ENCODE assay signal across 30 cellular contexts in the genomic region with DNA sequence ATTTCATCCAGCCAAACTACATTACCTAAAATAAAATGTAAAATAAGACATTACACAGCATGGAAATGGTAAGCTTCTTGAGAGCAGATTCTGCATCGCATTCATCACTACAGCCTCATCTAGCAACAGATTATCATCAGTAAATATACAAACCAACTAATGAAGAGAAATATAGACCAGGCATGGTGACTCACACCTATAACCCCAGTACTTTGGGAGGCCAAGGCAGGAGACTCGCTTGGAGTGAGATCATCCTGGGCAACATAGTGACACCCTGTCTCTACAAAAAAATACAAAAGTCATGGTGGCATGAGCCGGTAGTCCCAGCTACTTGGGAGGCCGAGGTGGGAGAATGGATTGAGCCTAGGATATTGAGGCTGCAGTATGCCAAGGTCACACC. TPM values are rescaled to one million over a fixed set of nuclear protein-coding genes. Genes with fewer than 3 reads are reported as not detected.
DNase-seq lines count a peak whose midpoint lies in the region; ATAC-seq and TF ChIP-seq lines count a peak whose summit lies in the region.
"Had no signal": no experiment of that assay in that cellular context is flagged by ENCODE, and none has a peak within 500 bp of the region (broad histone marks: within the 10 kb centered on the region; RNA-seq: fewer than 3 reads in every experiment).

No MANE protein-coding gene starts in this region.

- POLR2A ChIA-PET in HEK293 (lab: Yijun Ruan, JAX): interaction anchor here (0.7 kb wide), 1 partner anchor 20 kb away, joined by 3 read pairs; no protein-coding TSS in a partner anchor
- POLR2A ChIA-PET in activated CD4-positive, alpha-beta memory T cell treated with anti-CD3 and anti-CD28 coated beads for 36 hours (lab: Charles Lee): interaction anchor here (0.7 kb wide), 1 partner anchor 87 kb away, joined by 3 read pairs; no protein-coding TSS in a partner anchor

- no peaks in the 10 kb centered on the region for H3K9me3 ChIP-seq in HEK293 (ENCODE audit: control insufficient read depth, insufficient read depth, low read depth, low read length)
- H3K9me3 ChIP-seq: adrenal gland, Caco-2, gastrocnemius medialis, mucosa of descending colon, Peyer's patch, psoas muscle, sigmoid colon, tibial nerve had no signal

- no peaks in the 10 kb centered on the region for H3K9me3 Mint-ChIP-seq in activated T-helper 17 cell treated with anti-CD3 and anti-CD28 coated beads, Interleukin-2, amount 50 U/mL, for 72 hours
- H3K9me3 Mint-ChIP-seq in osteocyte (ENCODE audit: unreplicated experiment): no peaks in the 10 kb centered on the region
- no peaks in the 10 kb centered on the region for H3K9me3 Mint-ChIP-seq in activated CD4-positive, alpha-beta memory T cell treated with anti-CD3 and anti-CD28 coated beads for 36 hours
- H3K9me3 Mint-ChIP-seq: activated CD4-positive, alpha-beta T cell treated with anti-CD3 and anti-CD28 coated beads, Interleukin-2, amount 10 ng/mL, durations not matched to agents 24 days and 14 days had no signal

- ATAC-seq in activated T-helper 17 cell treated with anti-CD3 and anti-CD28 coated beads, Interleukin-2, amount 50 U/mL, for 72 hours (replicated peaks): peak; percentile 31
- no peak for ATAC-seq in HG03045 (IDR thresholded peaks at IDR 0.05; ENCODE audit: unreplicated experiment)
- ATAC-seq: gastrocnemius medialis, mucosa of descending colon, natural killer cell, psoas muscle had no signal

- peaks cover 89% of the 10 kb centered on the region for H3K36me3 Mint-ChIP-seq in activated T-helper 17 cell treated with anti-CD3 and anti-CD28 coated beads, Interleukin-2, amount 50 U/mL, for 72 hours (ENCODE audit: low read depth)
- peaks cover 46% of the 10 kb centered on the region for H3K36me3 Mint-ChIP-seq in osteocyte (ENCODE audit: unreplicated experiment)
- peaks cover 27% of the 10 kb centered on the region for H3K36me3 Mint-ChIP-seq in activated CD4-positive, alpha-beta memory T cell treated with anti-CD3 and anti-CD28 coated beads for 36 hours

- no peak overlapping the region for H3K27ac Mint-ChIP-seq in activated T-helper 17 cell treated with anti-CD3 and anti-CD28 coated beads, Interleukin-2, amount 50 U/mL, for 72 hours
- H3K27ac Mint-ChIP-seq in osteocyte (ENCODE audit: unreplicated experiment): peak overlapping the region; percentile 23
- no peak overlapping the region for H3K27ac Mint-ChIP-seq in activated CD4-positive, alpha-beta memory T cell treated with anti-CD3 and anti-CD28 coated beads for 36 hours
- H3K27ac Mint-ChIP-seq: activated CD4-positive, alpha-beta T cell treated with anti-CD3 and anti-CD28 coated beads, Interleukin-2, amount 10 ng/mL, durations not matched to agents 24 days and 14 days; natural killer cell had no signal

- CTCF ChIA-PET in HEK293 (lab: Yijun Ruan, JAX): interaction anchor here (0.7 to 7.5 kb wide), 12 partner anchors 8 to 178 kb away, joined by 3 to 172 read pairs (median 8); partner anchors contain the start of gene NCBP3
- CTCF ChIA-PET in activated CD4-positive, alpha-beta memory T cell treated with anti-CD3 and anti-CD28 coated beads for 36 hours (lab: Charles Lee): interaction anchor here (0.5 to 10.1 kb wide), 17 partner anchors 9 to 200 kb away, joined by 3 to 402 read pairs (median 6); partner anchors contain the start of genes HASPIN and NCBP3

- H3K27ac ChIP-seq in HEK293 (ENCODE audit: extremely low read depth, low read depth, low read length): no peak overlapping the region
- H3K27ac ChIP-seq: adrenal gland, C4-2B, gastrocnemius medialis, HL-60, KMS-11, Peyer's patch, psoas muscle, tibial nerve, WERI-Rb-1 had no signal

- peaks cover 77 to 82% of the 10 kb centered on the region in 2 experiments for H3K36me3 ChIP-seq in HEK293 (ENCODE audit: control insufficient read depth in 2 of 2, insufficient read depth in 1 of 2, low read length in 2 of 2)

- DNase-seq in Daoy (ENCODE audit: low read depth) (peak; percentile 30), osteocyte (ENCODE audit: extremely low spot score, unreplicated experiment) (no peak), GDM1 (lab: John Stamatoyannopoulos, UW) (no peak)
- no peak for DNase-seq in activated CD4-positive, alpha-beta memory T cell treated with anti-CD3 and anti-CD28 coated beads for 36 hours
- DNase-seq: activated CD4-positive, alpha-beta T cell treated with anti-CD3 and anti-CD28 coated beads, Interleukin-2, amount 10 ng/mL, durations not matched to agents 24 days and 14 days; activated naive CD4-positive, alpha-beta T cell treated with Interleukin-2 at 50 U/mL for 16 hours; adrenal gland; Caco-2; DMS53; gastrocnemius medialis; mucosa of descending colon; natural killer cell; NCI-H1417; NCI-H2029 treated with DMSO at 0.1 percent for 48 hours; NCI-H69; occipital lobe; Peyer's patch; psoas muscle; sigmoid colon; stimulated activated CD4-positive, alpha-beta T cell treated with anti-CD3 and anti-CD28 coated beads, Interleukin-4, amount 100 ng/mL, for 1 hour; T1000; WERI-Rb-1 had no signal

- H3K4me3 ChIP-seq in HEK293 (ENCODE audit: low read depth, low read length): no peak overlapping the region
- H3K4me3 ChIP-seq: adrenal gland, gastrocnemius medialis, lung, mucosa of descending colon, Peyer's patch, psoas muscle, sigmoid colon, tibial nerve had no signal

- no peaks in the 10 kb centered on the region for H3K4me1 Mint-ChIP-seq in activated T-helper 17 cell treated with anti-CD3 and anti-CD28 coated beads, Interleukin-2, amount 50 U/mL, for 72 hours
- peaks cover 9% of the 10 kb centered on the region for H3K4me1 Mint-ChIP-seq in osteocyte (ENCODE audit: unreplicated experiment)
- H3K4me1 Mint-ChIP-seq in activated CD4-positive, alpha-beta memory T cell treated with anti-CD3 and anti-CD28 coated beads for 36 hours (ENCODE audit: low read depth): no peaks in the 10 kb centered on the region

- no peaks in the 10 kb centered on the region for H3K27me3 Mint-ChIP-seq in activated T-helper 17 cell treated with anti-CD3 and anti-CD28 coated beads, Interleukin-2, amount 50 U/mL, for 72 hours
- no peaks in the 10 kb centered on the region for H3K27me3 Mint-ChIP-seq in osteocyte (ENCODE audit: unreplicated experiment)
- H3K27me3 Mint-ChIP-seq in activated CD4-positive, alpha-beta memory T cell treated with anti-CD3 and anti-CD28 coated beads for 36 hours: no peaks in the 10 kb centered on the region
- H3K27me3 Mint-ChIP-seq: activated CD4-positive, alpha-beta T cell treated with anti-CD3 and anti-CD28 coated beads, Interleukin-2, amount 10 ng/mL, durations not matched to agents 24 days and 14 days had no signal

- TF ChIP-seq CTCF in HEK293 (tag by site-specific recombination; IDR thresholded peaks at IDR 0.05) (no peak), osteocyte (IDR thresholded peaks at IDR 0.05) (no peak)

- no peak overlapping the region for H3K4me3 Mint-ChIP-seq in activated T-helper 17 cell treated with anti-CD3 and anti-CD28 coated beads, Interleukin-2, amount 50 U/mL, for 72 hours
- no peak overlapping the region for H3K4me3 Mint-ChIP-seq in osteocyte (ENCODE audit: unreplicated experiment)
- H3K4me3 Mint-ChIP-seq in activated CD4-positive, alpha-beta memory T cell treated with anti-CD3 and anti-CD28 coated beads for 36 hours: no peak overlapping the region
- H3K4me3 Mint-ChIP-seq: activated CD4-positive, alpha-beta T cell treated with anti-CD3 and anti-CD28 coated beads, Interleukin-2, amount 10 ng/mL, durations not matched to agents 24 days and 14 days; natural killer cell had no signal

- intact Hi-C loops in activated CD4-positive, alpha-beta memory T cell treated with anti-CD3 and anti-CD28 coated beads for 36 hours (cut with micrococcal nuclease): loop anchor here (2.0 kb wide), 1 partner anchor 143 kb away; no protein-coding TSS in a partner anchor

- no peaks in the 10 kb centered on the region for H3K4me1 ChIP-seq in HEK293 (ENCODE audit: control insufficient read depth, insufficient read depth, low read length)
- H3K4me1 ChIP-seq: Caco-2 had no signal

TF ChIP-seq in HEK293, 187 proteins besides CTCF, POLR2A, EP300 and RAD21:
- no peak for TF ChIP-seq OSR2 (tag by site-specific recombination; IDR thresholded peaks at IDR 0.05)
- 0 out of 2 replicates have a peak, but pooled peaks have one; percentile 25 for TF ChIP-seq SCRT2 (tag by site-specific recombination; IDR thresholded peaks at IDR 0.05)
- TF ChIP-seq SETDB1 (IDR thresholded peaks at IDR 0.05; ENCODE audit: insufficient read length, low read length): no peak

RNA-seq across cellular contexts. Expression of gene NCBP3, which starts 19.9 kb away (rescaled TPM):
- total RNA-seq in Daoy (2014; rRNA removed; shearing (Covaris generic)): 18.8 and 30.4 TPM in 2 replicates
- 10 to 100 TPM; 30.8 to 40.4 TPM for total RNA-seq in activated T-helper 17 cell treated with anti-CD3 and anti-CD28 coated beads, Interleukin-2, amount 50 U/mL, for 72 hours
- total RNA-seq in osteocyte: 44.4 and 45.8 TPM in 2 replicates
- total RNA-seq in activated CD4-positive, alpha-beta memory T cell treated with anti-CD3 and anti-CD28 coated beads for 36 hours: 10 to 100 TPM; 38.8 to 42.4 TPM

RNA-seq across cellular contexts. Expression of gene ITGAE, which starts 25.2 kb away (rescaled TPM):
- total RNA-seq in Daoy (2014; rRNA removed; shearing (Covaris generic)): 47.0 and 56.9 TPM in 2 replicates
- 10 to 100 TPM; 24.2 to 43.2 TPM for total RNA-seq in activated T-helper 17 cell treated with anti-CD3 and anti-CD28 coated beads, Interleukin-2, amount 50 U/mL, for 72 hours
- 24.5 and 25.3 TPM in 2 replicates for total RNA-seq in osteocyte
- 10 to 100 TPM; 32.8 to 34.4 TPM for total RNA-seq in activated CD4-positive, alpha-beta memory T cell treated with anti-CD3 and anti-CD28 coated beads for 36 hours
